ENCODE assay signal across 8 cellular contexts in the genomic region with DNA sequence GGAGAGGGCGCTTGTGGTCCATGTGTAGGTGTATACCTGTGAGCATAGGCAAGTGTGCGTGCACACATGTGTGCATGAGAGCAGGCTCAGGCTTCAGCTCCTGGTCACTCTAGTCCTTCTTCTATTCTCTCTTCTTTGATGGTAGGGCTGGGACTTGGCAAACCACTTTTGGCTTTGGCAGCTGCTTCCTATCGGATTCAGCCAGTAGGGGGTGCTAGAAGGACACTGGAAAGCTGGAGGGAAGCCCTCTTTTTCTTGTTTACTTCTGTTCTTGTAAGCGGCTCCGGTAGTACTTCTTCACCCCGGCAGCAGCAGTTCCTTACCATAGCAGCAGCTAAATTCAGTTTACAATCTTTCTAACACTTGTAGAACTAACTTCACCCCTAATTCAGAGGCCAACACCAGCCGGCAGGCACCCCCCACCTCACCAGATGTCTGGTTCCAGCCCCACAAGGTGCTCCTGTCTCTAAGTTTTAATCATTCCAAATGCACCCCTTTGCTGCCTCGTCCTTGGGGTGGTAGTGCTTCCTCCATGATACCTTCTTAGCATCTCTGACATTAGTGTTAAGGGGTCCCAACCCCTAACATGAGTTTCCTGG. TPM values are rescaled to one million over a fixed set of nuclear protein-coding genes. Genes with fewer than 3 reads are reported as not detected.
DNase-seq lines count a peak whose midpoint lies in the region; ATAC-seq and TF ChIP-seq lines count a peak whose summit lies in the region.

No MANE protein-coding gene starts in this region.

- WGBS in body of pancreas, 2 donors = 50 to 59% methylated on average over 8 of the region's 8 CpGs
- 50 to 60% (median 55%) methylated on average over 8 of the region's 8 CpGs for WGBS in stomach, 5 donors

- H4K20me1 ChIP-seq in MM.1S (ENCODE audit: insufficient read depth, low read length) = no peaks in the 10 kb centered on the region

- peak overlapping the region; percentile 9; the same call in 1 of the 2 replicates for H3K4me3 ChIP-seq in MM.1S (ENCODE audit: low read length)
- no peak overlapping the region for H3K4me3 ChIP-seq in body of pancreas
- no peak overlapping the region for H3K4me3 ChIP-seq in lower lobe of right lung
- H3K4me3 ChIP-seq in stomach = no peak overlapping the region

- no peak overlapping the region for H3K27ac Mint-ChIP-seq in T-helper 2 cell treated with Interferon-gamma antibody and Interleukin-4, amounts not matched to agents 5 μg/mL and 100 μg/mL, for 36 hours

- intact Hi-C loops in body of pancreas (cut with DNase I) (loop anchor here (5.0 kb wide), 1 partner anchor 386 kb away; no protein-coding TSS in a partner anchor), lower lobe of right lung (cut with DNase I) (no loop called here), stomach (cut with DNase I; ENCODE audit: low total_unique reads) (loop anchor here (5.0 to 10.0 kb wide), 3 partner anchors 91 to 773 kb away; no protein-coding TSS in a partner anchor)

- H3K27ac ChIP-seq in MM.1S (ENCODE audit: low read length) = no peak overlapping the region
- H3K27ac ChIP-seq in body of pancreas = no peak overlapping the region
- no peak overlapping the region for H3K27ac ChIP-seq in lower lobe of right lung
- no peak overlapping the region for H3K27ac ChIP-seq in stomach

- H3K27me3 ChIP-seq in MM.1S (replicated peaks; ENCODE audit: insufficient read depth, low read length) = no peaks in the 10 kb centered on the region
- H3K27me3 ChIP-seq in body of pancreas = no peaks in the 10 kb centered on the region
- no peaks in the 10 kb centered on the region for H3K27me3 ChIP-seq in lower lobe of right lung (ENCODE audit: low read depth)
- no peaks in the 10 kb centered on the region for H3K27me3 ChIP-seq in stomach

- H3K9ac ChIP-seq in MM.1S (ENCODE audit: low read length) = 0 out of 2 replicates have a peak overlapping the region, but pooled peaks have one; percentile 3

- peak overlapping the region; percentile 33 for H3K4me2 ChIP-seq in MM.1S (ENCODE audit: low read depth, low read length)

- H3K9me2 ChIP-seq in MM.1S (replicated peaks; ENCODE audit: insufficient read depth, low read length) = no peaks in the 10 kb centered on the region

- H3K27me3 Mint-ChIP-seq in T-helper 2 cell treated with Interferon-gamma antibody and Interleukin-4, amounts not matched to agents 5 μg/mL and 100 μg/mL, for 36 hours (ENCODE audit: low read depth) = no peaks in the 10 kb centered on the region

- H3K4me1 ChIP-seq in MM.1S (ENCODE audit: low read length) (peaks cover 11% of the 10 kb centered on the region), body of pancreas (peaks cover 7% of the 10 kb centered on the region), lower lobe of right lung (peaks cover 14% of the 10 kb centered on the region), stomach (peaks cover 5 to 19% (median 12%) of the 10 kb centered on the region in 4 donors)

- no peak for TF ChIP-seq EP300 in stomach (IDR thresholded peaks at IDR 0.05)

- H3K79me2 ChIP-seq in MM.1S (ENCODE audit: low read length) = no peaks in the 10 kb centered on the region

- H3K36me3 ChIP-seq in MM.1S (replicated peaks; ENCODE audit: insufficient read depth, low read length) = no peaks in the 10 kb centered on the region
- H3K36me3 ChIP-seq in body of pancreas (replicated peaks in 1 of 2; ENCODE audit: insufficient read depth in 1 of 2, low read depth in 2 of 2) = no peaks in the 10 kb centered on the region
- H3K36me3 ChIP-seq in lower lobe of right lung = no peaks in the 10 kb centered on the region
- no peaks in the 10 kb centered on the region for H3K36me3 ChIP-seq in stomach

- no peak for ATAC-seq in body of pancreas
- no peak for ATAC-seq in lower lobe of right lung

- no peaks in the 10 kb centered on the region for H3K36me3 Mint-ChIP-seq in T-helper 2 cell treated with Interferon-gamma antibody and Interleukin-4, amounts not matched to agents 5 μg/mL and 100 μg/mL, for 36 hours (ENCODE audit: low read depth)

- H3K9me3 Mint-ChIP-seq in T-helper 2 cell treated with Interferon-gamma antibody and Interleukin-4, amounts not matched to agents 5 μg/mL and 100 μg/mL, for 36 hours = no peaks in the 10 kb centered on the region

- no peaks in the 10 kb centered on the region for H3K9me3 ChIP-seq in MM.1S (replicated peaks; ENCODE audit: insufficient read depth, low read length)
- H3K9me3 ChIP-seq in body of pancreas = no peaks in the 10 kb centered on the region
- no peaks in the 10 kb centered on the region for H3K9me3 ChIP-seq in lower lobe of right lung
- peaks cover 0 to 8% (median 0%) of the 10 kb centered on the region in 4 donors for H3K9me3 ChIP-seq in stomach

- no peak overlapping the region for H3K4me3 Mint-ChIP-seq in T-helper 2 cell treated with Interferon-gamma antibody and Interleukin-4, amounts not matched to agents 5 μg/mL and 100 μg/mL, for 36 hours

- no peak for TF ChIP-seq POLR2A in body of pancreas (IDR thresholded peaks at IDR 0.05)
- no peak for TF ChIP-seq POLR2A in stomach (IDR thresholded peaks at IDR 0.05)

- DNase-seq in ELF-1 (ENCODE audit: low read depth, low spot score) = peak; percentile 91
- peak; percentile 79 for DNase-seq in MM.1S
- peak; percentile 29 for DNase-seq in T-helper 2 cell treated with Interferon-gamma antibody and Interleukin-4, amounts not matched to agents 5 μg/mL and 100 μg/mL, for 36 hours (ENCODE audit: low spot score)
- DNase-seq in body of pancreas = peak in 3 of 4 donors; percentile 35 to 38 (median 37)
- DNase-seq in lower lobe of right lung = no peak
- DNase-seq in stomach = peak; percentile 39
- DNase-seq in Ammon's horn (ENCODE audit: low spot score) = no peak
- DNase-seq in NCI-H187 treated with DMSO at 0.1 percent for 48 hours (lab: John Stamatoyannopoulos, UW) = no peak

- H2AFZ ChIP-seq in MM.1S (ENCODE audit: low read length) = peak overlapping the region; percentile 64

- H3F3A ChIP-seq in MM.1S (ENCODE audit: insufficient read depth, low read length) = no peaks in the 10 kb centered on the region

- TF ChIP-seq CTCF in MM.1S (IDR thresholded peaks at IDR 0.05; ENCODE audit: low read length) (peak; percentile 97), body of pancreas (IDR thresholded peaks at IDR 0.05) (peak in 6 of 7 experiments; percentile 9 to 31 (median 23)), lower lobe of right lung (IDR thresholded peaks at IDR 0.05) (peak; percentile 52), stomach (IDR thresholded peaks at IDR 0.05) (peak in 4 of 7 experiments; percentile 4 to 22 (median 18))

- peaks cover 3% of the 10 kb centered on the region for H3K4me1 Mint-ChIP-seq in T-helper 2 cell treated with Interferon-gamma antibody and Interleukin-4, amounts not matched to agents 5 μg/mL and 100 μg/mL, for 36 hours (ENCODE audit: low read depth)

RNA-seq across cellular contexts. Expression of a gene that starts 25.1 kb away (rescaled TPM):
- total RNA-seq in body of pancreas (10 to 100 TPM; 85.4 to 89.7 TPM), lower lobe of right lung (42.3 TPM), stomach (10 to 100 TPM in 4 of 5 donors, 1 to 10 TPM in 1; 6.4 to 40.6 (median 35.1) TPM)
- polyA plus RNA-seq in stomach = 10 to 100 TPM; 71.1 to 96.5 (median 95.1) TPM

RNA-seq across cellular contexts. Expression of a gene that starts 43.2 kb away (rescaled TPM):
- total RNA-seq in body of pancreas (1 to 10 TPM in 1 of 2 donors, not detected in 1; 4.2 TPM), lower lobe of right lung (9.8 TPM), stomach (1 to 10 TPM in 4 of 5 donors, under 1 TPM in 1; 0.58 to 6.4 (median 3.8) TPM)
- polyA plus RNA-seq in stomach = 1 to 10 TPM in 2 of 3 donors, under 1 TPM in 1; 0.76 to 2.2 (median 1.9) TPM

Comparison
In these comparisons a context has a peak if more than half of its experiments do, and no peak if none do; other contexts are left out.
1. DNase-seq: peak in ELF-1 (single experiment), MM.1S (single experiment), T-helper 2 cell treated with Interferon-gamma antibody and Interleukin-4, amounts not matched to agents 5 μg/mL and 100 μg/mL, for 36 hours (single experiment), body of pancreas (3 of 4) and stomach (single experiment); none in lower lobe of right lung (single experiment), Ammon's horn (single experiment) and NCI-H187 treated with DMSO at 0.1 percent for 48 hours (single experiment).
2. CTCF ChIP-seq: peak in every context shown above with its lines; median percentile 97 in MM.1S; 52 in lower lobe of right lung; 23 in body of pancreas; 18 in stomach.